Comparison of ENCODE assay signal across 8 cellular contexts in genomic region chr20:61246269-61246668, GRCh38. TPM values are rescaled to one million over a fixed set of nuclear protein-coding genes. Genes with fewer than 3 reads are reported as not detected.
"Had no signal": no experiment of that assay in that cellular context is flagged by ENCODE, and none has a peak within 500 bp of the region (broad histone marks: within the 10 kb centered on the region; RNA-seq: fewer than 3 reads in every experiment).

No MANE protein-coding gene starts in this region.

- H3K27ac Mint-ChIP-seq: H9, HFFc6 had no signal

- DNase-seq: GM23248, H9, HCEC 1CT, HFFc6, IMR-90, KG1 had no signal

- H2AFZ ChIP-seq: GM23248 had no signal

- H3K4me3 Mint-ChIP-seq: H9, HFFc6 had no signal

- H3K4me3 ChIP-seq: GM23248, K562 had no signal

- H3K27ac ChIP-seq: GM23248 had no signal

- ATAC-seq: K562 had no signal

RNA-seq across cellular contexts. Expression of gene CDH4, which starts 5.8 kb away (rescaled TPM):
- total RNA-seq: HT-29, K562 had no signal
